Comparison of ENCODE assay signal across 23 cellular contexts in the genomic region with DNA sequence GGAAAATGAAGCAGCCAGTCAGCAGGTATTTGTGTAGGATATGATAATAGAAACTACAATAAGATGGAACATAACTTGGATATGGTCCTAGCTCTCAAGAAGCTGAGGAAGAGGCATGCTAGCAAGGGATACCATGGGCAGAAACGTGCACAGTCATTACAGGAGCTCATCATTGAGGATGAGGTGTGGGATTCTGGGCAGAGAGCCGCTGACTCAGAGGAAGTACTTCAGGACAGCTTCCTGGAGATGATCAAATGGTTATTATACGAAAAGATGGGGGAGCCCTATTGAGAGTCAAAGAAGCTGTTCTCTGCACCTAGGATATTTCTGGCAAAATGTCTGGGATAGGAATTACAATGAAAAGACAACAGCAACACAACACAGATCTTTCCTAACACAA.
"Had no signal": no experiment of that assay in that cellular context is flagged by ENCODE, and none has a peak within 500 bp of the region (broad histone marks: within the 10 kb centered on the region; RNA-seq: fewer than 3 reads in every experiment).

No MANE protein-coding gene starts in this region.

- H3K9me3 ChIP-seq: left lung, mucosa of descending colon, neutrophil, ovary, right lobe of liver, testis, transverse colon had no signal

- H3K36me3 ChIP-seq: left lung, neutrophil, ovary, right lobe of liver, transverse colon had no signal

- H3K4me3 ChIP-seq: left lung, mucosa of descending colon, ovary, right lobe of liver, testis, transverse colon had no signal

- H3K4me1 ChIP-seq: left lung, right lobe of liver, testis, transverse colon had no signal

- ATAC-seq: activated CD8-positive, alpha-beta T cell treated with anti-CD3 and anti-CD28 coated beads for 36 hours; activated T-cell treated with anti-CD3 and anti-CD28 coated beads, Interleukin-2, amount 50 U/mL, for 4 hours; activated T-helper 17 cell treated with anti-CD3 and anti-CD28 coated beads, Interleukin-2, amount 50 U/mL, for 72 hours; left lung; mucosa of descending colon; natural killer cell treated with Interleukin-12 subunit alpha and Interleukin-12 subunit beta and Interleukin-15 and Interleukin-18, amount 100 ng/mL, for 72 hours; right lobe of liver; stimulated activated naive CD8-positive, alpha-beta T cell treated with anti-CD3 and anti-CD28 coated beads, Interleukin-15, Interleukin-2, amounts not matched to agents 100 U/mL and 50 U/mL, for 24 hours; WTC11 had no signal

- FAIRE-seq: frontal cortex, islet of Langerhans had no signal

- H3K27ac ChIP-seq: left lung, neutrophil, ovary, right lobe of liver, testis, transverse colon had no signal

- DNase-seq: activated CD4-positive, alpha-beta T cell treated with anti-CD3 and anti-CD28 coated beads for 1 hour; activated CD4-positive, alpha-beta T cell treated with anti-CD3 and anti-CD28 coated beads, Interleukin-2, amount 50 U/mL, for 1 hour; activated CD8-positive, alpha-beta T cell treated with anti-CD3 and anti-CD28 coated beads for 36 hours; activated gamma-delta T cell treated with Interleukin-2 at 50 U/mL for 16 hours; activated naive CD4-positive, alpha-beta T cell treated with anti-CD3 and anti-CD28 coated beads, Interleukin-2, amount 50 U/mL, for 16 hours; activated T-cell treated with anti-CD3 and anti-CD28 coated beads, Interleukin-2, amount 50 U/mL, for 4 hours; amniotic stem cell; central memory CD4-positive, alpha-beta T cell; effector CD4-positive, alpha-beta T cell; left lung; mucosa of descending colon; ovary; right lobe of liver; stimulated activated CD4-positive, alpha-beta T cell treated with anti-CD3 and anti-CD28 coated beads, Interleukin-4, amount 100 ng/mL, for 1 hour; stimulated activated naive CD8-positive, alpha-beta T cell treated with anti-CD3 and anti-CD28 coated beads, Interleukin-15, Interleukin-2, amounts not matched to agents 100 U/mL and 50 U/mL, for 24 hours; testis; transverse colon had no signal

- H3K27me3 ChIP-seq: left lung, neutrophil, ovary, right lobe of liver, testis, transverse colon had no signal
